Comparison of ENCODE assay signal across 12 cellular contexts in genomic region chr9:137638680-137639079, GRCh38. TPM values are rescaled to one million over a fixed set of nuclear protein-coding genes. Genes with fewer than 3 reads are reported as not detected.
DNase-seq lines count a peak whose midpoint lies in the region; ATAC-seq and TF ChIP-seq lines count a peak whose summit lies in the region.
"Had no signal": no experiment of that assay in that cellular context is flagged by ENCODE, and none has a peak within 500 bp of the region (broad histone marks: within the 10 kb centered on the region; RNA-seq: fewer than 3 reads in every experiment).

No MANE protein-coding gene starts in this region.

- TF ChIP-seq POLR2A in suprapubic skin (IDR thresholded peaks at IDR 0.05), result no peak

- peaks cover 47% of the 10 kb centered on the region for H4K20me1 ChIP-seq in DND-41 (ENCODE audit: insufficient read depth, low read length)

- no peak for ATAC-seq in DND-41 (ENCODE audit: insufficient read depth, low read depth)
- ATAC-seq in natural killer cell, result no peak
- no peak for ATAC-seq in SK-N-SH treated with all-trans-retinoic acid at 6 μM for 48 hours
- ATAC-seq: left colon had no signal

- 0 out of 2 replicates have a peak, but pooled peaks cover 3% of the 10 kb centered on the region for H3K4me1 ChIP-seq in DND-41 (ENCODE audit: insufficient read depth, low read length)
- H3K4me1 ChIP-seq in suprapubic skin, result peaks cover 5% of the 10 kb centered on the region

- H3K36me3 ChIP-seq in DND-41 (ENCODE audit: insufficient read depth, low read length) (peaks cover 10% of the 10 kb centered on the region), suprapubic skin (peaks cover under 1% of the 10 kb centered on the region)

- H3K9ac ChIP-seq in DND-41 (ENCODE audit: low read depth, low read length), result no peak overlapping the region

- H3K27ac Mint-ChIP-seq in IgD-negative memory B cell, result peak overlapping the region in 1 of 3 donors; percentile 84
- peak overlapping the region; percentile 50 for H3K27ac Mint-ChIP-seq in activated naive CD8-positive, alpha-beta T cell treated with anti-CD3 and anti-CD28 coated beads for 36 hours
- H3K27ac Mint-ChIP-seq in natural killer cell, result peak overlapping the region; percentile 85 to 96

- H3K4me1 Mint-ChIP-seq in IgD-negative memory B cell (peaks cover 32 to 37% (median 32%) of the 10 kb centered on the region in 3 donors), natural killer cell (peaks cover 38 to 47% of the 10 kb centered on the region in 2 donors)
- H3K4me1 Mint-ChIP-seq in activated naive CD8-positive, alpha-beta T cell treated with anti-CD3 and anti-CD28 coated beads for 36 hours, result peaks cover 43% of the 10 kb centered on the region

- H3K27me3 Mint-ChIP-seq in IgD-negative memory B cell, result no peaks in the 10 kb centered on the region
- H3K27me3 Mint-ChIP-seq in activated naive CD8-positive, alpha-beta T cell treated with anti-CD3 and anti-CD28 coated beads for 36 hours, result no peaks in the 10 kb centered on the region
- H3K27me3 Mint-ChIP-seq in natural killer cell (ENCODE audit: low read depth in 2 of 2), result no peaks in the 10 kb centered on the region

- no peaks in the 10 kb centered on the region for H3K27me3 ChIP-seq in DND-41 (ENCODE audit: insufficient read depth, low read length, poor library complexity)
- no peaks in the 10 kb centered on the region for H3K27me3 ChIP-seq in suprapubic skin

- H3K79me2 ChIP-seq in DND-41 (ENCODE audit: insufficient read depth, low read length), result peaks cover 91% of the 10 kb centered on the region

- peaks cover 6% of the 10 kb centered on the region for H3K36me3 Mint-ChIP-seq in IgD-negative memory B cell
- H3K36me3 Mint-ChIP-seq in activated naive CD8-positive, alpha-beta T cell treated with anti-CD3 and anti-CD28 coated beads for 36 hours, result peaks cover 40% of the 10 kb centered on the region
- H3K36me3 Mint-ChIP-seq in natural killer cell, result no peaks in the 10 kb centered on the region

- no peak for TF ChIP-seq EP300 in suprapubic skin (IDR thresholded peaks at IDR 0.05)

- H3K4me3 ChIP-seq in DND-41 (ENCODE audit: low read depth in 1 of 2, low read length in 2 of 2) (no peak overlapping the region), suprapubic skin (no peak overlapping the region)

- DNase-seq in DND-41, result no peak
- no peak for DNase-seq in activated naive CD8-positive, alpha-beta T cell treated with anti-CD3 and anti-CD28 coated beads for 36 hours
- DNase-seq in natural killer cell, result no peak
- DNase-seq in NCI-H345 treated with DMSO at 0.1 percent for 48 hours (lab: John Stamatoyannopoulos, UW; ENCODE audit: unreplicated experiment), result no peak
- DNase-seq in suprapubic skin (ENCODE audit: low spot score in 2 of 2), result no peak
- DNase-seq: glutamatergic neuron, left colon, NCI-H1417, NCI-H446 treated with DMSO at 0.1 percent for 48 hours had no signal

- H3K9me3 Mint-ChIP-seq in IgD-negative memory B cell (no peaks in the 10 kb centered on the region), natural killer cell (no peaks in the 10 kb centered on the region)
- no peaks in the 10 kb centered on the region for H3K9me3 Mint-ChIP-seq in activated naive CD8-positive, alpha-beta T cell treated with anti-CD3 and anti-CD28 coated beads for 36 hours
- H3K9me3 Mint-ChIP-seq: neural crest cell had no signal

- 0 out of 2 replicates have a peak overlapping the region, but pooled peaks have one; percentile 35 for H3K4me2 ChIP-seq in DND-41 (ENCODE audit: insufficient read depth, low read length)

- 86% methylated on average over 6 of the region's 6 CpGs for WGBS in suprapubic skin

- H3K27ac ChIP-seq in DND-41 (ENCODE audit: low read length) (no peak overlapping the region), suprapubic skin (no peak overlapping the region)

- no peaks in the 10 kb centered on the region for H3K9me3 ChIP-seq in DND-41 (ENCODE audit: insufficient read depth, low read length, severe bottlenecking)
- H3K9me3 ChIP-seq in suprapubic skin, result no peaks in the 10 kb centered on the region

- intact Hi-C loops in natural killer cell (cut with micrococcal nuclease), result loop anchor here (1.0 to 10.0 kb wide), 3 partner anchors 9 to 76 kb away; no protein-coding TSS in a partner anchor

- H3K4me3 Mint-ChIP-seq in IgD-negative memory B cell (peak overlapping the region in 3 of 4 donors; percentile 21 to 91 (median 73)), natural killer cell (peak overlapping the region; percentile 87)
- peak overlapping the region; percentile 77 for H3K4me3 Mint-ChIP-seq in activated naive CD8-positive, alpha-beta T cell treated with anti-CD3 and anti-CD28 coated beads for 36 hours
- H3K4me3 Mint-ChIP-seq: neural crest cell had no signal

- no peak for TF ChIP-seq CTCF in DND-41 (IDR thresholded peaks at IDR 0.05; ENCODE audit: borderline replicate concordance, extremely low read depth, low read length, poor library complexity, severe bottlenecking)
- no peak for TF ChIP-seq CTCF in natural killer cell (IDR thresholded peaks at IDR 0.05)
- no peak for TF ChIP-seq CTCF in suprapubic skin (IDR thresholded peaks at IDR 0.05)

- H2AFZ ChIP-seq in DND-41 (ENCODE audit: low read depth, low read length), result no peak overlapping the region

TF ChIP-seq in SK-N-SH treated with all-trans-retinoic acid at 6 μM for 48 hours, 23 proteins besides CTCF, POLR2A, EP300 and RAD21 (continues in another document):
- TF ChIP-seq ZFP3 (CRISPR knock-in tag; IDR thresholded peaks at IDR 0.05) (no peak), ZNF70 (CRISPR knock-in tag; IDR thresholded peaks at IDR 0.05) (no peak), ZC3H10 (CRISPR knock-in tag; IDR thresholded peaks at IDR 0.05) (no peak), ESRRG (CRISPR knock-in tag; IDR thresholded peaks at IDR 0.05) (no peak), POU6F1 (CRISPR knock-in tag; IDR thresholded peaks at IDR 0.05; ENCODE audit: borderline replicate concordance, low read depth) (no peak), ISL1 (CRISPR knock-in tag; IDR thresholded peaks at IDR 0.05) (no peak), BACH2 (CRISPR knock-in tag; IDR thresholded peaks at IDR 0.05; ENCODE audit: borderline replicate concordance) (no peak)
- TF ChIP-seq, protein P1, sequence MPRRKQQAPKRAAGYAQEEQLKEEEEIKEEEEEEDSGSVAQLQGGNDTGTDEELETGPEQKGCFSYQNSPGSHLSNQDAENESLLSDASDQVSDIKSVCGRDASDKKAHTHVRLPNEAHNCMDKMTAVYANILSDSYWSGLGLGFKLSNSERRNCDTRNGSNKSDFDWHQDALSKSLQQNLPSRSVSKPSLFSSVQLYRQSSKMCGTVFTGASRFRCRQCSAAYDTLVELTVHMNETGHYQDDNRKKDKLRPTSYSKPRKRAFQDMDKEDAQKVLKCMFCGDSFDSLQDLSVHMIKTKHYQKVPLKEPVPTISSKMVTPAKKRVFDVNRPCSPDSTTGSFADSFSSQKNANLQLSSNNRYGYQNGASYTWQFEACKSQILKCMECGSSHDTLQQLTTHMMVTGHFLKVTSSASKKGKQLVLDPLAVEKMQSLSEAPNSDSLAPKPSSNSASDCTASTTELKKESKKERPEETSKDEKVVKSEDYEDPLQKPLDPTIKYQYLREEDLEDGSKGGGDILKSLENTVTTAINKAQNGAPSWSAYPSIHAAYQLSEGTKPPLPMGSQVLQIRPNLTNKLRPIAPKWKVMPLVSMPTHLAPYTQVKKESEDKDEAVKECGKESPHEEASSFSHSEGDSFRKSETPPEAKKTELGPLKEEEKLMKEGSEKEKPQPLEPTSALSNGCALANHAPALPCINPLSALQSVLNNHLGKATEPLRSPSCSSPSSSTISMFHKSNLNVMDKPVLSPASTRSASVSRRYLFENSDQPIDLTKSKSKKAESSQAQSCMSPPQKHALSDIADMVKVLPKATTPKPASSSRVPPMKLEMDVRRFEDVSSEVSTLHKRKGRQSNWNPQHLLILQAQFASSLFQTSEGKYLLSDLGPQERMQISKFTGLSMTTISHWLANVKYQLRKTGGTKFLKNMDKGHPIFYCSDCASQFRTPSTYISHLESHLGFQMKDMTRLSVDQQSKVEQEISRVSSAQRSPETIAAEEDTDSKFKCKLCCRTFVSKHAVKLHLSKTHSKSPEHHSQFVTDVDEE (CRISPR knock-in tag; IDR thresholded peaks at IDR 0.05), result no peak

RNA-seq across cellular contexts. Expression of gene EHMT1, which starts 19.9 kb away (rescaled TPM):
- polyA plus RNA-seq in IgD-negative memory B cell, result 39.1 TPM
- total RNA-seq in activated naive CD8-positive, alpha-beta T cell treated with anti-CD3 and anti-CD28 coated beads for 36 hours, result 10 to 100 TPM; 65.9 to 66.3 TPM
- 100 to 1,000 TPM; 173 to 200 (median 176) TPM for total RNA-seq in natural killer cell
- total RNA-seq in suprapubic skin, result 100 to 1,000 TPM in 1 of 4 donors, 10 to 100 TPM in 3; 77.1 to 149 (median 86.6) TPM

RNA-seq across cellular contexts. Expression of gene ARRDC1, which starts 33.2 kb away (rescaled TPM):
- polyA plus RNA-seq in IgD-negative memory B cell, result 49.2 TPM
- 10 to 100 TPM; 28.6 to 29.3 TPM for total RNA-seq in activated naive CD8-positive, alpha-beta T cell treated with anti-CD3 and anti-CD28 coated beads for 36 hours
- total RNA-seq in natural killer cell (100 to 1,000 TPM in 1 of 3 donors, 10 to 100 TPM in 2; 80.7 to 105 (median 92.9) TPM), suprapubic skin (100 to 1,000 TPM in 1 of 4 donors, 10 to 100 TPM in 3; 79.2 to 143 (median 85.8) TPM)

RNA-seq across cellular contexts. Expression of gene ZMYND19, which starts 48.4 kb away (rescaled TPM):
- 8.8 TPM for polyA plus RNA-seq in IgD-negative memory B cell
- total RNA-seq in activated naive CD8-positive, alpha-beta T cell treated with anti-CD3 and anti-CD28 coated beads for 36 hours, result 10 to 100 TPM; 55.6 to 56.4 TPM
- total RNA-seq in natural killer cell (10 to 100 TPM in 2 of 3 donors, 1 to 10 TPM in 1; 6.5 to 18.8 (median 16.3) TPM), suprapubic skin (10 to 100 TPM; 19.2 to 39.4 (median 28.3) TPM)

RNA-seq across cellular contexts. Expression of gene DPH7, which starts 60.0 kb away (rescaled TPM):
- 38.3 TPM for polyA plus RNA-seq in IgD-negative memory B cell
- 10 to 100 TPM; 31.7 to 33.7 TPM for total RNA-seq in activated naive CD8-positive, alpha-beta T cell treated with anti-CD3 and anti-CD28 coated beads for 36 hours
- total RNA-seq in natural killer cell (10 to 100 TPM; 39.5 to 51.0 (median 48.5) TPM), suprapubic skin (10 to 100 TPM; 26.8 to 64.8 (median 34.1) TPM)
